Comparison of ENCODE assay signal across 17 cellular contexts in genomic region chr3:44396200-44397171, GRCh38.
"Had no signal": no experiment of that assay in that cellular context is flagged by ENCODE, and none has a peak within 500 bp of the region (broad histone marks: within the 10 kb centered on the region; RNA-seq: fewer than 3 reads in every experiment).

No MANE protein-coding gene starts in this region.

- H3K9me3 ChIP-seq: ascending aorta, breast epithelium, tibial artery had no signal

- ATAC-seq: activated CD8-positive, alpha-beta memory T cell treated with anti-CD3 and anti-CD28 coated beads, Interleukin-2, amount 10 ng/mL, durations not matched to agents 7 days and 5 days; left ventricle myocardium superior; natural killer cell; stimulated activated naive B cell treated with anti-CD40 and anti-IgM and Interleukin-4, amounts not matched to agents 10 μg/mL and 1 μg/mL and 100 μg/mL, for 72 hours had no signal

- DNase-seq: activated CD4-positive, alpha-beta T cell treated with anti-CD3 and anti-CD28 coated beads, Interleukin-2, amount 50 U/mL, for 48 hours; activated CD8-positive, alpha-beta memory T cell treated with anti-CD3 and anti-CD28 coated beads, Interleukin-2, amount 10 ng/mL, durations not matched to agents 7 days and 5 days; activated naive CD4-positive, alpha-beta T cell treated with anti-CD3 and anti-CD28 coated beads, Interleukin-2, amount 10 ng/mL, durations not matched to agents 7 days and 5 days; activated T-cell treated with anti-CD3 and anti-CD28 coated beads, Interleukin-2, amount 50 U/mL, for 1 hour; cerebellar nuclear complex; effector CD8-positive, alpha-beta T cell; foreskin fibroblast; hypothalamus; left ventricle myocardium superior; mesenchymal stem cell; natural killer cell; retina; stimulated activated CD4-positive, alpha-beta T cell treated with anti-CD3 and anti-CD28 coated beads, Interleukin-4, amount 100 ng/mL, for 1 hour; stimulated activated naive B cell treated with anti-CD40 and anti-IgM and Interleukin-4, amounts not matched to agents 10 μg/mL and 1 μg/mL and 100 μg/mL, for 72 hours; tibial artery had no signal

- H3K4me1 ChIP-seq: ascending aorta, breast epithelium, tibial artery had no signal

- H3K4me3 ChIP-seq: ascending aorta, breast epithelium, tibial artery had no signal

- H3K27ac ChIP-seq: ascending aorta, breast epithelium, tibial artery had no signal

- H3K27me3 ChIP-seq: ascending aorta, breast epithelium, tibial artery had no signal
